22 cellular contexts compared by ENCODE assay signal in genomic region chr11:10282121-10282520, GRCh38. TPM values are rescaled to one million over a fixed set of nuclear protein-coding genes. Genes with fewer than 3 reads are reported as not detected.
A peak's percentile ranks its signal among the peaks of the same experiment; 100 is the strongest.
DNase-seq lines count a peak whose midpoint lies in the region; ATAC-seq, FAIRE-seq and TF ChIP-seq lines count a peak whose summit lies in the region.
"Had no signal": no experiment of that assay in that cellular context is flagged by ENCODE, and none has a peak within 500 bp of the region (broad histone marks: within the 10 kb centered on the region; RNA-seq: fewer than 3 reads in every experiment).

No MANE protein-coding gene starts in this region.

- H3K9me2 ChIP-seq in PC-9 (ENCODE audit: insufficient read depth) = no peaks in the 10 kb centered on the region

- no peak for DNase-seq in A673 (ENCODE audit: low spot score)
- no peak for DNase-seq in body of pancreas
- no peak for DNase-seq in left lobe of liver (ENCODE audit: low spot score)
- DNase-seq in pancreas = no peak
- no peak for DNase-seq in CD1c-positive myeloid dendritic cell (ENCODE audit: extremely low spot score)
- DNase-seq in PC-9 = no peak
- no peak for DNase-seq in tibial artery
- DNase-seq: CD4-positive, CD25-positive, alpha-beta regulatory T cell; CD8-positive, alpha-beta memory T cell; COR-L47; DMS 273 treated with DMSO at 0.1 percent for 48 hours; DMS53; DND-41; EL; GM23248; HCEC 1CT had no signal

- no peaks in the 10 kb centered on the region for H3F3A ChIP-seq in PC-9 (ENCODE audit: insufficient read depth, low read depth)

- intact Hi-C loops in A673 (cut with micrococcal nuclease; ENCODE audit: unreplicated experiment) (no loop called here), body of pancreas (cut with DNase I) (no loop called here), pancreas (cut with DNase I) (no loop called here), PC-9 (cut with micrococcal nuclease; ENCODE audit: unreplicated experiment) (no loop called here), tibial artery (cut with DNase I; ENCODE audit: low total_unique reads) (no loop called here)

- TF ChIP-seq CTCF in A673 (conservative IDR thresholded peaks at IDR 0.05; ENCODE audit: low read depth, low read length) (no peak), body of pancreas (IDR thresholded peaks at IDR 0.05) (no peak), pancreas (IDR thresholded peaks at IDR 0.05) (no peak), PC-9 (conservative IDR thresholded peaks at IDR 0.05) (no peak), tibial artery (IDR thresholded peaks at IDR 0.05) (no peak)

- H3K9me3 ChIP-seq in A673 (ENCODE audit: low read depth, low read length, poor library complexity, severe bottlenecking) (no peaks in the 10 kb centered on the region), body of pancreas (no peaks in the 10 kb centered on the region), pancreas (no peaks in the 10 kb centered on the region), PC-9 (ENCODE audit: insufficient read depth, low read depth) (no peaks in the 10 kb centered on the region), tibial artery (no peaks in the 10 kb centered on the region)
- H3K9me3 ChIP-seq: A549, BLaER1 had no signal

- H3K27me3 ChIP-seq in A673 (replicated peaks; ENCODE audit: insufficient read depth, low read depth, low read length, poor library complexity) = no peaks in the 10 kb centered on the region
- no peaks in the 10 kb centered on the region for H3K27me3 ChIP-seq in body of pancreas
- H3K27me3 ChIP-seq in pancreas = no peaks in the 10 kb centered on the region
- no peaks in the 10 kb centered on the region for H3K27me3 ChIP-seq in PC-9 (ENCODE audit: insufficient read depth, low read depth)
- no peaks in the 10 kb centered on the region for H3K27me3 ChIP-seq in tibial artery
- H3K27me3 ChIP-seq: BLaER1 had no signal

- H3K36me3 ChIP-seq in A673 (ENCODE audit: insufficient read depth, low read length, poor library complexity, severe bottlenecking) (no peaks in the 10 kb centered on the region), body of pancreas (replicated peaks in 1 of 2; ENCODE audit: insufficient read depth in 1 of 2, low read depth in 2 of 2) (no peaks in the 10 kb centered on the region), pancreas (no peaks in the 10 kb centered on the region), PC-9 (ENCODE audit: low read depth) (no peaks in the 10 kb centered on the region), tibial artery (no peaks in the 10 kb centered on the region)
- H3K36me3 ChIP-seq: BLaER1 had no signal

- no peak overlapping the region for H3K4me2 ChIP-seq in PC-9
- H3K4me2 ChIP-seq: A549, BLaER1 had no signal

- FAIRE-seq in pancreas (lab: Jason Lieb, UNC) = no peak
- FAIRE-seq: A549, GM12878, GM19239 had no signal

- no peak overlapping the region for H3K27ac ChIP-seq in A673 (ENCODE audit: low read depth, low read length, poor library complexity, severe bottlenecking)
- H3K27ac ChIP-seq in body of pancreas = peak overlapping the region in 2 of 4 donors; percentile 21 to 40
- peak overlapping the region in 1 of 4 donors; percentile 41 for H3K27ac ChIP-seq in pancreas
- H3K27ac ChIP-seq in PC-9 = no peak overlapping the region
- H3K27ac ChIP-seq in tibial artery = no peak overlapping the region
- H3K27ac ChIP-seq: 22Rv1, A549, BLaER1, GM23248 had no signal

- no peak for TF ChIP-seq POLR2A in body of pancreas (IDR thresholded peaks at IDR 0.05)

- H2AFZ ChIP-seq in PC-9 = no peak overlapping the region
- H2AFZ ChIP-seq: GM23248 had no signal

- H4K20me1 ChIP-seq in PC-9 (ENCODE audit: insufficient read depth) = no peaks in the 10 kb centered on the region
- H4K20me1 ChIP-seq: BLaER1 had no signal

- H3K79me2 ChIP-seq in PC-9 (ENCODE audit: low read depth) = peaks cover 14% of the 10 kb centered on the region; the same call in 1 of the 2 replicates

- CTCF ChIA-PET in A673 (lab: Charles Lee) = no interaction called here
- CTCF ChIA-PET in PC-9 (lab: Charles Lee) = no interaction called here

- peaks cover 7% of the 10 kb centered on the region for H3K4me1 ChIP-seq in A673 (ENCODE audit: insufficient read depth, low read length, poor library complexity, severe bottlenecking)
- H3K4me1 ChIP-seq in body of pancreas = peaks cover 14% of the 10 kb centered on the region
- peaks cover 0 to 14% (median 9%) of the 10 kb centered on the region in 3 donors for H3K4me1 ChIP-seq in pancreas
- H3K4me1 ChIP-seq in PC-9 (replicated peaks; ENCODE audit: insufficient read depth) = peaks cover 4% of the 10 kb centered on the region; the same call in 1 of the 2 replicates
- peaks cover 0 to 10% (median 4%) of the 10 kb centered on the region in 4 donors for H3K4me1 ChIP-seq in tibial artery

- H3K4me3 ChIP-seq in A673 (ENCODE audit: low read depth, low read length, poor library complexity, severe bottlenecking) (no peak overlapping the region), body of pancreas (no peak overlapping the region), pancreas (no peak overlapping the region), PC-9 (no peak overlapping the region), tibial artery (no peak overlapping the region)
- H3K4me3 ChIP-seq: A549, BLaER1, GM12878, GM23248 had no signal

- POLR2A ChIA-PET in A673 (lab: Charles Lee; ENCODE audit: low non-redundant PET) = no interaction called here
- POLR2A ChIA-PET in PC-9 (lab: Charles Lee; ENCODE audit: unreplicated experiment) = interaction anchor here (0.6 kb wide), 1 partner anchor 627 kb away, joined by 3 read pairs; no protein-coding TSS in a partner anchor

- peak; percentile 98 for ATAC-seq in body of pancreas
- peak; percentile 79 for ATAC-seq in left lobe of liver
- peak; percentile 94 to 98 (median 98) for ATAC-seq in pancreas
- no peak for ATAC-seq in GM21528 (IDR thresholded peaks at IDR 0.05; ENCODE audit: low FRiP score, unreplicated experiment)
- ATAC-seq: A549, GM12878 had no signal

- BruUV-seq in A673 (replicated peaks; lab: Mats Ljungman, UMichigan) (TSS peak; percentile 2), PC-9 (replicated peaks; lab: Mats Ljungman, UMichigan) (no TSS peak)

RNA-seq across cellular contexts. Expression of gene SBF2, which starts 11.9 kb away (rescaled TPM):
- 24.7 and 31.8 TPM in 2 replicates for total RNA-seq in A673 (2021)
- 10 to 100 TPM; 23.6 to 38.9 TPM for total RNA-seq in body of pancreas
- total RNA-seq in left lobe of liver = 16.7 TPM
- 10 to 100 TPM in 3 of 6 donors, 1 to 10 TPM in 3; 7.8 to 21.8 (median 10.3) TPM for total RNA-seq in pancreas
- 10 to 100 TPM in 1 of 2 donors, 1 to 10 TPM in 1; 4.6 to 11.2 TPM for polyA plus RNA-seq in pancreas
- total RNA-seq in PC-9 (2021) = 16.4 and 18.6 TPM in 2 replicates

RNA-seq across cellular contexts. Expression of gene ADM, which starts 22.8 kb away (rescaled TPM):
- total RNA-seq in A673 (2021) (2.3 and 3.8 TPM in 2 replicates), body of pancreas (10 to 100 TPM; 52.7 to 85.4 TPM), left lobe of liver (9.6 TPM), pancreas (1 to 10 TPM; 4.1 to 8.4 (median 7.0) TPM), PC-9 (2021) (21.9 and 22.5 TPM in 2 replicates)
- polyA plus RNA-seq in pancreas = 10 to 100 TPM; 10.8 to 20.0 TPM
- polyA plus RNA-seq: CD4-positive, CD25-positive, alpha-beta regulatory T cell had no signal
